In genomic region chr7:5420841-5421625, GRCh38 we compare ENCODE assay signal across 8 cellular contexts. TPM values are rescaled to one million over a fixed set of nuclear protein-coding genes. Genes with fewer than 3 reads are reported as not detected.
A peak's percentile ranks its signal among the peaks of the same experiment; 100 is the strongest.
DNase-seq lines count a peak whose midpoint lies in the region; ATAC-seq and TF ChIP-seq lines count a peak whose summit lies in the region.

No MANE protein-coding gene starts in this region.

- H3K27ac ChIP-seq in C4-2B: peak overlapping the region; percentile 100
- peak overlapping the region; percentile 99 for H3K27ac ChIP-seq in IMR-90 (ENCODE audit: insufficient read depth, low read length)
- H3K27ac ChIP-seq in body of pancreas: peak overlapping the region; percentile 92 to 100 (median 98)
- H3K27ac ChIP-seq in substantia nigra (ENCODE audit: low read depth, low read length, poor library complexity, severe bottlenecking): peak overlapping the region; percentile 98

- DNase-seq in IMR-90 (no peak), body of pancreas (peak; percentile 20 to 41 (median 34)), left lobe of liver (ENCODE audit: low spot score) (peak; percentile 60), substantia nigra (lab: John Stamatoyannopoulos, UW) (peak in 22 of 49 donors; percentile 9 to 62 (median 44)), GOT3 (lab: John Stamatoyannopoulos, UW) (no peak), MV-4-11 (lab: John Stamatoyannopoulos, UW) (no peak)

- H3K4me1 ChIP-seq in IMR-90 (ENCODE audit: control insufficient read depth, insufficient read depth, low read length) (peaks cover 14% of the 10 kb centered on the region), body of pancreas (peaks cover 22% of the 10 kb centered on the region)

- H3K9me3 ChIP-seq in IMR-90 (ENCODE audit: control insufficient read depth, insufficient read depth, low read length) (no peaks in the 10 kb centered on the region), body of pancreas (no peaks in the 10 kb centered on the region)

- peak overlapping the region; percentile 97 for H3K4ac ChIP-seq in IMR-90 (ENCODE audit: low read depth, low read length)

- no peak overlapping the region for H2BK20ac ChIP-seq in IMR-90 (ENCODE audit: low read depth, low read length)

- H4K8ac ChIP-seq in IMR-90 (ENCODE audit: low read depth in 2 of 2, low read length in 2 of 2): peak overlapping the region in 1 of 2 experiments; percentile 70; a peak in 1 of 4 replicates

- no TSS peak for BruUV-seq in IMR-90 (replicated peaks; lab: Mats Ljungman, UMichigan)

- no peak overlapping the region for H4K5ac ChIP-seq in IMR-90 (ENCODE audit: low read depth, low read length)

- H2AK5ac ChIP-seq in IMR-90 (ENCODE audit: low read depth, low read length): no peak overlapping the region

- peak overlapping the region; percentile 99 for H3K9ac ChIP-seq in IMR-90 (ENCODE audit: low read depth, low read length)

- H3K4me3 ChIP-seq in IMR-90 (ENCODE audit: insufficient read depth, low read depth, low read length): peak overlapping the region; percentile 86
- peak overlapping the region; percentile 47 to 73 for H3K4me3 ChIP-seq in body of pancreas

- H2BK120ac ChIP-seq in IMR-90 (ENCODE audit: low read depth, low read length): no peak overlapping the region

- POLR2A ChIA-PET in IMR-90 (lab: Charles Lee; ENCODE audit: unreplicated experiment): no interaction called here

- peak overlapping the region; percentile 91; the same call in 1 of the 2 replicates for H3K56ac ChIP-seq in IMR-90 (ENCODE audit: extremely low read depth, insufficient read depth, low read length)

- peak overlapping the region; percentile 82 for H3K4me2 ChIP-seq in IMR-90 (ENCODE audit: low read depth, low read length)

- H2AK9ac ChIP-seq in IMR-90 (replicated peaks; ENCODE audit: low read depth, low read length, poor library complexity): peak overlapping the region; percentile 98

- intact Hi-C loops in IMR-90 (cut with micrococcal nuclease) (no loop called here), body of pancreas (cut with DNase I) (no loop called here)

- TF ChIP-seq RAD21 in IMR-90 (IDR thresholded peaks at IDR 0.05; ENCODE audit: low read length): no peak

- in situ Hi-C loops in IMR-90 (cut with MboI; ENCODE audit: low sequenced_read_pairs): no loop called here

- H4K20me1 ChIP-seq in IMR-90 (ENCODE audit: insufficient read depth, low read length): peaks cover 33% of the 10 kb centered on the region

- no peak overlapping the region for H2BK15ac ChIP-seq in IMR-90 (ENCODE audit: low read depth, low read length)

- H3K9me1 ChIP-seq in IMR-90 (ENCODE audit: insufficient read depth, low read length): peaks cover 7% of the 10 kb centered on the region; the same call in 1 of the 2 replicates

- H3K27me3 ChIP-seq in IMR-90 (ENCODE audit: control insufficient read depth, insufficient read depth, low read length): no peaks in the 10 kb centered on the region
- no peaks in the 10 kb centered on the region for H3K27me3 ChIP-seq in body of pancreas

- peak overlapping the region; percentile 95; the same call in 1 of the 2 replicates for H3K23ac ChIP-seq in IMR-90 (ENCODE audit: low read depth, low read length)

- TF ChIP-seq POLR2A in IMR-90 (IDR thresholded peaks at IDR 0.05; ENCODE audit: low read depth, low read length) (no peak), body of pancreas (IDR thresholded peaks at IDR 0.05) (no peak)

- H3K18ac ChIP-seq in IMR-90 (ENCODE audit: low read depth, low read length): no peak overlapping the region; the same call in 1 of the 2 replicates

- peaks cover 0 to 27% of the 10 kb centered on the region in 2 experiments; a peak in 2 of 4 replicates for H3K79me1 ChIP-seq in IMR-90 (ENCODE audit: low read depth in 1 of 2, low read length in 2 of 2)

- H2BK5ac ChIP-seq in IMR-90 (ENCODE audit: low read depth, low read length, poor library complexity, severe bottlenecking): peak overlapping the region; percentile 95

- dilution Hi-C loops in IMR-90 (cut with HindIII; ENCODE audit: low sequenced_read_pairs, unreplicated experiment): no loop called here

- ATAC-seq in IMR-90 (ENCODE audit: low read depth) (no peak), body of pancreas (no peak), left lobe of liver (no peak), GM18519 (IDR thresholded peaks at IDR 0.05; ENCODE audit: low FRiP score, unreplicated experiment) (no peak)

- no peak for TF ChIP-seq CTCF in C4-2B (conservative IDR thresholded peaks at IDR 0.05)
- no peak for TF ChIP-seq CTCF in IMR-90 (conservative IDR thresholded peaks at IDR 0.05; ENCODE audit: low read depth, low read length)
- no peak for TF ChIP-seq CTCF in body of pancreas (IDR thresholded peaks at IDR 0.05)

- H4K91ac ChIP-seq in IMR-90 (ENCODE audit: insufficient read depth, low read depth, low read length): peak overlapping the region; percentile 46; the same call in 1 of the 2 replicates

- CTCF ChIA-PET in IMR-90 (lab: Yijun Ruan, JAX): no interaction called here

- H3K14ac ChIP-seq in IMR-90 (replicated peaks; ENCODE audit: low read depth, low read length): peak overlapping the region; percentile 94; the same call in 1 of the 2 replicates

- H3K36me3 ChIP-seq in IMR-90 (ENCODE audit: control insufficient read depth, insufficient read depth, low read length): peaks cover 13% of the 10 kb centered on the region; the same call in 1 of the 2 replicates
- no peaks in the 10 kb centered on the region for H3K36me3 ChIP-seq in body of pancreas (replicated peaks in 1 of 2; ENCODE audit: insufficient read depth in 1 of 2, low read depth in 2 of 2)

- H2AFZ ChIP-seq in IMR-90 (replicated peaks; ENCODE audit: low read length, poor library complexity): no peak overlapping the region

- WGBS in IMR-90 (ENCODE audit: extremely low coverage in 2 of 2, insufficient read length in 1 of 2), 2 experiments: 0% methylated on average over 51 of the region's 93 CpGs; no CpG with 5 or more reads in 1 of the 2 experiments
- 0% methylated on average over 16 to 92 of the region's 93 CpGs for WGBS in body of pancreas, 2 donors

TF ChIP-seq in IMR-90, 13 proteins besides CTCF, POLR2A, EP300 and RAD21:
- TF ChIP-seq NFE2L2 (IDR thresholded peaks at IDR 0.05; ENCODE audit: low read depth, low read length) (no peak), CEBPB (IDR thresholded peaks at IDR 0.05; ENCODE audit: low read depth, low read length) (no peak), MXI1 (IDR thresholded peaks at IDR 0.05; ENCODE audit: borderline replicate concordance, low read depth, low read length) (no peak), MAZ (IDR thresholded peaks at IDR 0.05; ENCODE audit: borderline replicate concordance, low read depth, low read length) (no peak), MAFK (IDR thresholded peaks at IDR 0.05; ENCODE audit: low read depth, low read length) (no peak), RFX5 (IDR thresholded peaks at IDR 0.05; ENCODE audit: low read depth, low read length) (no peak), RCOR1 (IDR thresholded peaks at IDR 0.05; ENCODE audit: insufficient replicate concordance, low read length) (no peak), BHLHE40 (IDR thresholded peaks at IDR 0.05; ENCODE audit: low read depth, low read length) (no peak), USF2 (IDR thresholded peaks at IDR 0.05; ENCODE audit: low read depth, low read length) (no peak)
- TF ChIP-seq, protein P1, sequence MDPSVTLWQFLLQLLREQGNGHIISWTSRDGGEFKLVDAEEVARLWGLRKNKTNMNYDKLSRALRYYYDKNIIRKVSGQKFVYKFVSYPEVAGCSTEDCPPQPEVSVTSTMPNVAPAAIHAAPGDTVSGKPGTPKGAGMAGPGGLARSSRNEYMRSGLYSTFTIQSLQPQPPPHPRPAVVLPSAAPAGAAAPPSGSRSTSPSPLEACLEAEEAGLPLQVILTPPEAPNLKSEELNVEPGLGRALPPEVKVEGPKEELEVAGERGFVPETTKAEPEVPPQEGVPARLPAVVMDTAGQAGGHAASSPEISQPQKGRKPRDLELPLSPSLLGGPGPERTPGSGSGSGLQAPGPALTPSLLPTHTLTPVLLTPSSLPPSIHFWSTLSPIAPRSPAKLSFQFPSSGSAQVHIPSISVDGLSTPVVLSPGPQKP (IDR thresholded peaks at IDR 0.05; ENCODE audit: borderline replicate concordance, low read depth, low read length): no peak

RNA-seq across cellular contexts. Expression of gene TNRC18, which starts 2.6 kb away (rescaled TPM):
- total RNA-seq in IMR-90 (2012; rRNA removed): 4.7 and 5.3 TPM in 2 replicates
- polyA plus RNA-seq in IMR-90 (2012; rRNA removed): 29.6 and 37.9 TPM in 2 replicates
- polyA plus RNA-seq in IMR-90 (2012; cell fraction: cytosol; rRNA removed): 37.7 and 43.0 TPM in 2 replicates
- polyA plus RNA-seq in IMR-90 (2012; cell fraction: nucleus; rRNA removed; ENCODE audit: low replicate concordance): 64.3 and 93.3 TPM in 2 replicates
- 100 to 1,000 TPM in 1 of 2 donors, 10 to 100 TPM in 1; 87.9 to 201 TPM for total RNA-seq in body of pancreas
- 35.4 TPM for total RNA-seq in left lobe of liver

Comparison
In these comparisons a context has a peak if more than half of its experiments do, and no peak if none do; other contexts are left out.
1. DNase-seq: peak in body of pancreas (4 of 4) and left lobe of liver (single experiment); none in IMR-90 (single experiment), GOT3 (single experiment) and MV-4-11 (single experiment).
2. Peak in every context shown above with its lines, with median percentiles within 50 percentile points of each other: H3K27ac ChIP-seq.